ENCODE assay signal across 10 cellular contexts in genomic region chr17:78375401-78376079, GRCh38. TPM values are rescaled to one million over a fixed set of nuclear protein-coding genes. Genes with fewer than 3 reads are reported as not detected.
DNase-seq lines count a peak whose midpoint lies in the region; ATAC-seq, FAIRE-seq and TF ChIP-seq lines count a peak whose summit lies in the region.
"Had no signal": no experiment of that assay in that cellular context is flagged by ENCODE, and none has a peak within 500 bp of the region (broad histone marks: within the 10 kb centered on the region; RNA-seq: fewer than 3 reads in every experiment).

No MANE protein-coding gene starts in this region.

- no peak overlapping the region for H3K4me3 Mint-ChIP-seq in activated CD4-positive, alpha-beta memory T cell treated with anti-CD3 and anti-CD28 coated beads for 36 hours
- H3K4me3 Mint-ChIP-seq: activated B cell treated with CpG ODN at 0.5 μM for 24 hours had no signal

- ATAC-seq in HG03432 (IDR thresholded peaks at IDR 0.05; ENCODE audit: unreplicated experiment), result no peak
- ATAC-seq in HG03378 (IDR thresholded peaks at IDR 0.05; ENCODE audit: unreplicated experiment), result no peak

- H3K4me3 ChIP-seq in astrocyte of the spinal cord (ENCODE audit: low read depth, low read length) (no peak overlapping the region), iPS-18a (ENCODE audit: low read length) (peak overlapping the region; percentile 48), stomach smooth muscle (ENCODE audit: low read length in 2 of 2) (no peak overlapping the region)

- H3K9ac ChIP-seq in iPS-18a (ENCODE audit: low read length) (peak overlapping the region; percentile 66), stomach smooth muscle (ENCODE audit: low read length in 2 of 2) (peak overlapping the region in 1 of 2 donors; percentile 6)

- H3K4me1 Mint-ChIP-seq in activated CD4-positive, alpha-beta memory T cell treated with anti-CD3 and anti-CD28 coated beads for 36 hours (ENCODE audit: low read depth), result peaks cover 36% of the 10 kb centered on the region

- in situ Hi-C loops in astrocyte of the spinal cord (cut with HindIII; ENCODE audit: low sequenced_read_pairs), result no loop called here

- H3K27me3 ChIP-seq in iPS-18a (ENCODE audit: control insufficient read depth, insufficient read depth, low read length) (no peaks in the 10 kb centered on the region), stomach smooth muscle (ENCODE audit: control insufficient read depth in 1 of 2, insufficient read depth in 2 of 2, low read length in 2 of 2) (no peaks in the 10 kb centered on the region)

- intact Hi-C loops in activated CD4-positive, alpha-beta memory T cell treated with anti-CD3 and anti-CD28 coated beads for 36 hours (cut with micrococcal nuclease), result no loop called here

- TF ChIP-seq CTCF in astrocyte of the spinal cord (IDR thresholded peaks at IDR 0.05; ENCODE audit: low read depth, low read length), result no peak

- no peak overlapping the region for H3K27ac Mint-ChIP-seq in activated CD4-positive, alpha-beta memory T cell treated with anti-CD3 and anti-CD28 coated beads for 36 hours
- H3K27ac Mint-ChIP-seq: activated B cell treated with CpG ODN at 0.5 μM for 24 hours had no signal

- H3K27ac ChIP-seq in iPS-18a (ENCODE audit: low read length) (peak overlapping the region; percentile 90), stomach smooth muscle (ENCODE audit: low read length) (peak overlapping the region; percentile 49)

- DNase-seq in HTR-8/SVneo (ENCODE audit: insufficient read length, low spot score) (no peak), astrocyte of the spinal cord (ENCODE audit: low read depth, low spot score) (peak; percentile 96), T-helper 9 cell (no peak)
- DNase-seq in activated CD4-positive, alpha-beta memory T cell treated with anti-CD3 and anti-CD28 coated beads for 36 hours, result no peak
- DNase-seq: activated B cell treated with CpG ODN at 0.5 μM for 24 hours had no signal

- peaks cover 12% of the 10 kb centered on the region for H3K36me3 Mint-ChIP-seq in activated CD4-positive, alpha-beta memory T cell treated with anti-CD3 and anti-CD28 coated beads for 36 hours

- H3K4me1 ChIP-seq in iPS-18a (ENCODE audit: control insufficient read depth, low read depth, low read length), result peaks cover 41% of the 10 kb centered on the region
- peaks cover 15% of the 10 kb centered on the region for H3K4me1 ChIP-seq in stomach smooth muscle (ENCODE audit: control insufficient read depth, insufficient read depth, low read length)

- peaks cover 4% of the 10 kb centered on the region for H3K36me3 ChIP-seq in iPS-18a (ENCODE audit: control insufficient read depth, low read depth, low read length)
- H3K36me3 ChIP-seq in stomach smooth muscle (ENCODE audit: control insufficient read depth in 2 of 2, insufficient read depth in 2 of 2, low read length in 2 of 2), result no peaks in the 10 kb centered on the region

- no peaks in the 10 kb centered on the region for H3K9me3 Mint-ChIP-seq in activated CD4-positive, alpha-beta memory T cell treated with anti-CD3 and anti-CD28 coated beads for 36 hours
- H3K9me3 Mint-ChIP-seq: activated B cell treated with CpG ODN at 0.5 μM for 24 hours had no signal

- H3K27me3 Mint-ChIP-seq in activated CD4-positive, alpha-beta memory T cell treated with anti-CD3 and anti-CD28 coated beads for 36 hours, result peaks cover 2% of the 10 kb centered on the region
- H3K27me3 Mint-ChIP-seq: activated B cell treated with CpG ODN at 0.5 μM for 24 hours had no signal

- H3K9me3 ChIP-seq in iPS-18a (ENCODE audit: control insufficient read depth, low read depth, low read length) (no peaks in the 10 kb centered on the region), stomach smooth muscle (ENCODE audit: control insufficient read depth in 2 of 2, low read length in 2 of 2) (no peaks in the 10 kb centered on the region)

- CTCF ChIA-PET in activated CD4-positive, alpha-beta memory T cell treated with anti-CD3 and anti-CD28 coated beads for 36 hours (lab: Charles Lee), result interaction anchor here (5.0 to 6.8 kb wide), 2 partner anchors 10 to 14 kb away, joined by 25 to 35 read pairs; no protein-coding TSS in a partner anchor

- FAIRE-seq in HTR-8/SVneo (lab: Jason Lieb, UNC), result peak; percentile 36
- FAIRE-seq: GM18507 had no signal

- POLR2A ChIA-PET in activated CD4-positive, alpha-beta memory T cell treated with anti-CD3 and anti-CD28 coated beads for 36 hours (lab: Charles Lee), result interaction anchor here (1.4 to 1.5 kb wide), 2 partner anchors 17 to 20 kb away, joined by 3 to 4 read pairs; no protein-coding TSS in a partner anchor

RNA-seq across cellular contexts. Expression of gene PGS1, which starts 2.9 kb away (rescaled TPM):
- 10 to 100 TPM; 75.8 to 78.1 TPM for total RNA-seq in activated CD4-positive, alpha-beta memory T cell treated with anti-CD3 and anti-CD28 coated beads for 36 hours

RNA-seq across cellular contexts. Expression of gene SOCS3, which starts 15.7 kb away (rescaled TPM):
- 100 to 1,000 TPM; 162 to 167 TPM for total RNA-seq in activated CD4-positive, alpha-beta memory T cell treated with anti-CD3 and anti-CD28 coated beads for 36 hours
